Comparison of ENCODE assay signal across 10 cellular contexts in genomic region chr6:167833396-167833763, GRCh38. TPM values are rescaled to one million over a fixed set of nuclear protein-coding genes. Genes with fewer than 3 reads are reported as not detected.
DNase-seq lines count a peak whose midpoint lies in the region; ATAC-seq and TF ChIP-seq lines count a peak whose summit lies in the region.
"Had no signal": no experiment of that assay in that cellular context is flagged by ENCODE, and none has a peak within 500 bp of the region (broad histone marks: within the 10 kb centered on the region; RNA-seq: fewer than 3 reads in every experiment).

No MANE protein-coding gene starts in this region.

- H3K4me2 ChIP-seq in BLaER1 (peak overlapping the region; percentile 3; the same call in 1 of the 2 replicates), MM.1S (ENCODE audit: low read depth, low read length) (peak overlapping the region; percentile 24; the same call in 1 of the 2 replicates), GM23248 (ENCODE audit: unreplicated experiment) (no peak overlapping the region)

- H3K4me3 ChIP-seq in BLaER1 (no peak overlapping the region), MM.1S (ENCODE audit: low read length) (0 out of 2 replicates have a peak overlapping the region, but pooled peaks have one; percentile 7), esophagus squamous epithelium (peak overlapping the region in 2 of 4 donors; percentile 12 to 26), GM23248 (no peak overlapping the region)

- intact Hi-C loops in esophagus squamous epithelium (cut with DNase I) (no loop called here), left colon (cut with DNase I, micrococcal nuclease) (no loop called here)

- peaks cover 30% of the 10 kb centered on the region for H3K4me1 Mint-ChIP-seq in HFFc6 (ENCODE audit: low read depth)

- H3F3A ChIP-seq in MM.1S (ENCODE audit: insufficient read depth, low read length) (no peaks in the 10 kb centered on the region), GM23248 (ENCODE audit: insufficient read depth) (0 out of 2 replicates have a peak, but pooled peaks cover 6% of the 10 kb centered on the region)

- in situ Hi-C loops in GM23248 (cut with MboI): no loop called here

- H3K79me2 ChIP-seq in MM.1S (ENCODE audit: low read length): peaks cover 27% of the 10 kb centered on the region
- peaks cover 95% of the 10 kb centered on the region for H3K79me2 ChIP-seq in GM23248 (ENCODE audit: insufficient read depth)

- no peaks in the 10 kb centered on the region for H3K9me3 Mint-ChIP-seq in HFFc6

- TF ChIP-seq CTCF in MM.1S (IDR thresholded peaks at IDR 0.05; ENCODE audit: low read length) (no peak), esophagus squamous epithelium (IDR thresholded peaks at IDR 0.05) (no peak), HFFc6 (IDR thresholded peaks at IDR 0.05) (no peak)

- H4K20me1 ChIP-seq in BLaER1: peaks cover 100% of the 10 kb centered on the region
- no peaks in the 10 kb centered on the region for H4K20me1 ChIP-seq in MM.1S (ENCODE audit: insufficient read depth, low read length)
- peaks cover 10% of the 10 kb centered on the region; the same call in 1 of the 2 replicates for H4K20me1 ChIP-seq in GM23248 (ENCODE audit: insufficient read depth)

- peak; percentile 15 for ATAC-seq in GM21423 (IDR thresholded peaks at IDR 0.05; ENCODE audit: unreplicated experiment)
- ATAC-seq in left colon: no peak

- H3K27me3 ChIP-seq in BLaER1 (peaks cover 13% of the 10 kb centered on the region; the same call in 1 of the 2 replicates), MM.1S (replicated peaks; ENCODE audit: insufficient read depth, low read length) (no peaks in the 10 kb centered on the region), esophagus squamous epithelium (peaks cover 0 to 6% (median 0%) of the 10 kb centered on the region in 4 donors), GM23248 (replicated peaks; ENCODE audit: insufficient read depth) (no peaks in the 10 kb centered on the region)

- H3K27me3 Mint-ChIP-seq in HFFc6 (ENCODE audit: insufficient read depth): no peaks in the 10 kb centered on the region

- no peak overlapping the region for H3K9ac ChIP-seq in BLaER1
- H3K9ac ChIP-seq in MM.1S (ENCODE audit: low read length): no peak overlapping the region
- H3K9ac ChIP-seq in GM23248: no peak overlapping the region

- no peaks in the 10 kb centered on the region for H3K36me3 Mint-ChIP-seq in HFFc6 (ENCODE audit: low read depth)

- H3K27ac ChIP-seq in BLaER1 (no peak overlapping the region), MM.1S (ENCODE audit: low read length) (no peak overlapping the region), esophagus squamous epithelium (peak overlapping the region in 3 of 4 donors; percentile 58 to 85 (median 84)), GM23248 (no peak overlapping the region)

- H3K9me2 ChIP-seq in MM.1S (replicated peaks; ENCODE audit: insufficient read depth, low read length) (no peaks in the 10 kb centered on the region), GM23248 (ENCODE audit: insufficient read depth) (no peaks in the 10 kb centered on the region)

- H3K36me3 ChIP-seq in BLaER1 (no peaks in the 10 kb centered on the region), MM.1S (replicated peaks; ENCODE audit: insufficient read depth, low read length) (no peaks in the 10 kb centered on the region), esophagus squamous epithelium (no peaks in the 10 kb centered on the region), GM23248 (ENCODE audit: low read depth) (no peaks in the 10 kb centered on the region)

- 37 to 40% methylated on average over 2 of the region's 2 CpGs for WGBS in esophagus squamous epithelium, 2 donors
- 72 to 78% methylated on average over 2 of the region's 2 CpGs for WGBS in GM23248 (ENCODE audit: low coverage in 1 of 2, low lambda C conversion rate in 2 of 2, missing lambda C conversion rate in 2 of 2), 2 experiments

- H3K4me3 Mint-ChIP-seq in HFFc6: no peak overlapping the region

- no peak overlapping the region for H3K27ac Mint-ChIP-seq in HFFc6

- H3K4me1 ChIP-seq in BLaER1 (peaks cover 12% of the 10 kb centered on the region; the same call in 1 of the 2 replicates), MM.1S (ENCODE audit: low read length) (0 out of 2 replicates have a peak, but pooled peaks cover 8% of the 10 kb centered on the region), esophagus squamous epithelium (peaks cover 0 to 58% (median 7%) of the 10 kb centered on the region in 3 donors), GM23248 (ENCODE audit: insufficient read depth) (no peaks in the 10 kb centered on the region)

- H2AFZ ChIP-seq in MM.1S (ENCODE audit: low read length): no peak overlapping the region
- H2AFZ ChIP-seq in GM23248: no peak overlapping the region

- no peak for TF ChIP-seq POLR2A in esophagus squamous epithelium (IDR thresholded peaks at IDR 0.05)

- H3K9me3 ChIP-seq in BLaER1: no peaks in the 10 kb centered on the region
- H3K9me3 ChIP-seq in MM.1S (replicated peaks; ENCODE audit: insufficient read depth, low read length): no peaks in the 10 kb centered on the region
- no peaks in the 10 kb centered on the region for H3K9me3 ChIP-seq in esophagus squamous epithelium
- H3K9me3 ChIP-seq in GM23248 (ENCODE audit: low read depth): no peaks in the 10 kb centered on the region

- DNase-seq in MM.1S (no peak), esophagus squamous epithelium (lab: John Stamatoyannopoulos, UW) (no peak), midbrain (lab: John Stamatoyannopoulos, UW) (no peak), GM23248 (no peak), HFFc6 (no peak), left colon (no peak)
- DNase-seq: caudate nucleus; NK-92 treated with Interleukin-12 subunit alpha and Interleukin-12 subunit beta, amount 100 ng/mL, for 24 hours had no signal

RNA-seq across cellular contexts. Expression of gene AFDN, which starts 6.7 kb away (rescaled TPM):
- total RNA-seq in esophagus squamous epithelium (100 to 1,000 TPM in 3 of 4 donors, 10 to 100 TPM in 1; 93.8 to 250 (median 204) TPM), left colon (100 to 1,000 TPM; 194 to 228 TPM)
- 13.8 and 26.2 TPM in 2 replicates for total RNA-seq in GM23248 (2014; rRNA removed; shearing (Covaris generic))
- 4.5 and 5.4 TPM in 2 replicates for polyA plus RNA-seq in GM23248 (2016; fragmentation: Nextera tagmentation; extraction: Ambion mirVana)
- 10 to 100 TPM; 16.1 to 20.3 (median 17.4) TPM for total RNA-seq in HFFc6 (2021; fragmentation: NEBNext Ultra II Directional; extraction: Animal tissue kit (Norgen Biotek cat#: 25700))

Comparison
In these comparisons a context has a peak if more than half of its experiments do, and no peak if none do; other contexts are left out.
1. H3K27ac ChIP-seq: peak in esophagus squamous epithelium (3 of 4); none in BLaER1 (single experiment), MM.1S (single experiment) and GM23248 (single experiment).